In the genomic region with DNA sequence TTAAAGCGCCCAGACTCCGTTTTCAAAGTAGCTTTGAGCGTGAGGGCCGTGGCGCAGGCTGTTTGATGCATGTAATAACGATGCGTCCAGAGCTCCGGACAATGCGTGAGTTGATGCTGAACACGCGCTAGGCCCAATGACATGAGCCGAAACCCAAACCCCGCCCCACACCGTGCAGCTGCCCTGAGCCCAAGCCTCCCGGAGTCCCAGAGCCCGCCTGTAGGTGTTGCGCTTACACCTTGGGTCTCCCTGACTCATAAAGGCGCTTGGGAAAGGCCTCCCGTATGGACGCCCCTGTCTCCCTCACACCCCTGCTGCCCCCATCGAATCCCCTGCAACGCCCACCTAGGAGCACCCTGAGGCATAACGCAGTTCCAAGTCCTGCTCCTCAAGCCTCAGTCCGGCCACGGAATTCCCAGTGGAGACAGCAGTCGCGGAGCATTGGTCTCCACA, we compare ENCODE assay signal across 21 cellular contexts.
A peak's percentile ranks its signal among the peaks of the same experiment; 100 is the strongest.
DNase-seq lines count a peak whose midpoint lies in the region; ATAC-seq and TF ChIP-seq lines count a peak whose summit lies in the region.
"Had no signal": no experiment of that assay in that cellular context is flagged by ENCODE, and none has a peak within 500 bp of the region (broad histone marks: within the 10 kb centered on the region; RNA-seq: fewer than 3 reads in every experiment).

No MANE protein-coding gene starts in this region.

- TF ChIP-seq CTCF in RWPE2 (IDR thresholded peaks at IDR 0.05; ENCODE audit: poor library complexity, severe bottlenecking), result no peak

- H3K4me1 ChIP-seq in RWPE2 (ENCODE audit: insufficient read depth, poor library complexity, severe bottlenecking), result no peaks in the 10 kb centered on the region
- H3K4me1 ChIP-seq: parathyroid adenoma had no signal

- intact Hi-C loops in left cardiac atrium (cut with DNase I) (loop anchor here (10.0 kb wide), 4 partner anchors 116 to 686 kb away; partner anchors contain the start of gene DLL1 (in 2 of the 2)), left ventricle myocardium superior (cut with micrococcal nuclease) (loop anchor here (10.0 kb wide), 2 partner anchors 86 to 456 kb away; partner anchors contain the start of gene DLL1)

- H3K4me3 ChIP-seq in RWPE2 (ENCODE audit: severe bottlenecking), result no peak overlapping the region

- no peaks in the 10 kb centered on the region for H3K27me3 ChIP-seq in RWPE2 (ENCODE audit: insufficient read depth, poor library complexity, severe bottlenecking)

- no peaks in the 10 kb centered on the region for H3K9me3 ChIP-seq in RWPE2 (ENCODE audit: severe bottlenecking)

- ATAC-seq in left cardiac atrium (no peak), left ventricle myocardium superior (no peak), RWPE2 (ENCODE audit: low read depth) (no peak), HG02852 (IDR thresholded peaks at IDR 0.05; ENCODE audit: unreplicated experiment) (no peak), HG03520 (IDR thresholded peaks at IDR 0.05; ENCODE audit: unreplicated experiment) (no peak)

- no peaks in the 10 kb centered on the region for H3K36me3 ChIP-seq in RWPE2 (ENCODE audit: low read depth)

- DNase-seq in left cardiac atrium, result peak; percentile 13
- DNase-seq in left ventricle myocardium superior, result no peak
- peak; percentile 49 for DNase-seq in RWPE2 (ENCODE audit: low spot score)
- peak; percentile 5 for DNase-seq in mucosa of gallbladder (ENCODE audit: low spot score)
- no peak for DNase-seq in globus pallidus (ENCODE audit: low spot score)
- DNase-seq: activated CD4-positive, alpha-beta T cell treated with anti-CD3 and anti-CD28 coated beads, Interleukin-2, amount 10 ng/mL, durations not matched to agents 24 days and 14 days; activated T-cell treated with anti-CD3 and anti-CD28 coated beads, Interleukin-2, amount 50 U/mL, for 24 hours; cerebellar nuclear complex; effector CD8-positive, alpha-beta T cell; mesendoderm; natural killer cell; NCI-H1105 treated with DMSO at 0.1 percent for 48 hours; NCI-H2107; NCI-H748 treated with DMSO at 0.1 percent for 48 hours; OCI-M1; SHP77 treated with DMSO at 0.1 percent for 48 hours; stimulated activated CD4-positive, alpha-beta T cell treated with anti-CD3 and anti-CD28 coated beads, Interleukin-1b, Interleukin-23, amount 100 ng/mL, for 48 hours; stimulated activated naive B cell treated with anti-CD40 and anti-IgM and Interleukin-4, amounts not matched to agents 10 μg/mL and 1 μg/mL and 100 μg/mL, for 72 hours had no signal

- no peak overlapping the region for H3K27ac ChIP-seq in RWPE2 (ENCODE audit: poor library complexity, severe bottlenecking)
- H3K27ac ChIP-seq: parathyroid adenoma had no signal

Comparison
In these comparisons a context has a peak if more than half of its experiments do, and no peak if none do; other contexts are left out.
1. DNase-seq: peak in left cardiac atrium (single experiment), RWPE2 (single experiment) and mucosa of gallbladder (single experiment); none in left ventricle myocardium superior (single experiment) and globus pallidus (single experiment).